13 cellular contexts compared by ENCODE assay signal in genomic region chr13:92640936-92641335, GRCh38.
DNase-seq lines count a peak whose midpoint lies in the region; ATAC-seq and TF ChIP-seq lines count a peak whose summit lies in the region.
"Had no signal": no experiment of that assay in that cellular context is flagged by ENCODE, and none has a peak within 500 bp of the region (broad histone marks: within the 10 kb centered on the region; RNA-seq: fewer than 3 reads in every experiment).

No MANE protein-coding gene starts in this region.

- H3K4me1 ChIP-seq in H9 (ENCODE audit: insufficient read depth, low read length): no peaks in the 10 kb centered on the region; the same call in 1 of the 2 replicates
- H3K4me1 ChIP-seq: A549, BLaER1, Caco-2 had no signal

- no peak overlapping the region for H2AK5ac ChIP-seq in H9 (ENCODE audit: insufficient read length, low read length)

- H4K20me1 ChIP-seq in H9 (ENCODE audit: control insufficient read depth, insufficient read depth, insufficient read length): no peaks in the 10 kb centered on the region
- H4K20me1 ChIP-seq: BLaER1 had no signal

- H3K9ac ChIP-seq in H9 (ENCODE audit: extremely low read depth, insufficient read length, low read length): no peak overlapping the region
- H3K9ac ChIP-seq: BLaER1 had no signal

- H2AFZ ChIP-seq in H9 (ENCODE audit: low read length): no peak overlapping the region

- no peaks in the 10 kb centered on the region for H3K36me3 Mint-ChIP-seq in H9 (ENCODE audit: insufficient read depth in 1 of 3, low read depth in 3 of 3)

- H2BK120ac ChIP-seq in H9 (ENCODE audit: low read depth, low read length, poor library complexity, severe bottlenecking): no peak overlapping the region

- no peak overlapping the region for H2BK20ac ChIP-seq in H9 (ENCODE audit: low read depth, low read length, poor library complexity, severe bottlenecking)

- H3K4me2 ChIP-seq in H9 (ENCODE audit: insufficient read depth, insufficient read length, low read length): no peak overlapping the region
- H3K4me2 ChIP-seq: A549, BLaER1 had no signal

- no peak overlapping the region for H4K8ac ChIP-seq in H9 (replicated peaks; ENCODE audit: insufficient read length, low read depth, low read length)

- H3K4me3 ChIP-seq in choroid plexus epithelial cell (ENCODE audit: low read depth, low read length): no peak overlapping the region
- H3K4me3 ChIP-seq: A549, BLaER1 had no signal

- no peak overlapping the region for H4K5ac ChIP-seq in H9 (ENCODE audit: insufficient read length, low read depth, low read length)

- H3K14ac ChIP-seq in H9 (ENCODE audit: insufficient read depth, low read length): no peak overlapping the region

- H3K23ac ChIP-seq in H9 (ENCODE audit: insufficient read length, low read depth, low read length): no peak overlapping the region

- no peaks in the 10 kb centered on the region for H3K79me1 ChIP-seq in H9 (ENCODE audit: insufficient read depth, low read depth, low read length, poor library complexity, severe bottlenecking)

- no CpG with 5 or more reads among the region's 5 CpGs for WGBS in H9 (ENCODE audit: extremely low coverage, insufficient read length, low lambda C conversion rate)

- H3K9me3 ChIP-seq in H9 (ENCODE audit: control insufficient read depth, low read depth, low read length): no peaks in the 10 kb centered on the region
- H3K9me3 ChIP-seq: A549, BLaER1, Caco-2 had no signal

- H3K4me3 Mint-ChIP-seq in H9: no peak overlapping the region
- H3K4me3 Mint-ChIP-seq: CD8-positive, alpha-beta memory T cell had no signal

- H2BK15ac ChIP-seq in H9 (ENCODE audit: low read depth, low read length): no peak overlapping the region

- no peak overlapping the region for H4K91ac ChIP-seq in H9 (ENCODE audit: insufficient read length, low read depth, low read length)

- H3K9me3 Mint-ChIP-seq in H9: peaks cover 0 to 3% of the 10 kb centered on the region in 2 experiments; a peak in 1 of 5 replicates

- ATAC-seq in HG02623 (IDR thresholded peaks at IDR 0.05; ENCODE audit: unreplicated experiment): no peak
- ATAC-seq: A549, HepG2 had no signal

- no peaks in the 10 kb centered on the region for H3K27me3 Mint-ChIP-seq in H9 (ENCODE audit: low read depth)
- H3K27me3 Mint-ChIP-seq: CD8-positive, alpha-beta memory T cell had no signal

- no peak overlapping the region for H3K4ac ChIP-seq in H9 (ENCODE audit: low read depth, low read length)

- H3K23me2 ChIP-seq in H9 (ENCODE audit: insufficient read length, low read depth, low read length, poor library complexity, severe bottlenecking): no peaks in the 10 kb centered on the region

- no peak overlapping the region for H3K18ac ChIP-seq in H9 (ENCODE audit: insufficient read length, low read depth, low read length)

- H3K79me2 ChIP-seq in H9 (ENCODE audit: insufficient read depth, low read length): no peaks in the 10 kb centered on the region

- H3K4me1 Mint-ChIP-seq in H9: no peaks in the 10 kb centered on the region
- H3K4me1 Mint-ChIP-seq: CD8-positive, alpha-beta memory T cell had no signal

- no peak overlapping the region for H2BK12ac ChIP-seq in H9 (ENCODE audit: insufficient read length, low read depth, low read length)

- no peak overlapping the region for H3K27ac ChIP-seq in H9 (ENCODE audit: insufficient read length, low read depth, low read length)
- H3K27ac ChIP-seq: A549, BLaER1 had no signal

- no peak overlapping the region for H3T11ph ChIP-seq in H9 (ENCODE audit: low read length)

- no peak for TF ChIP-seq CTCF in choroid plexus epithelial cell (conservative IDR thresholded peaks at IDR 0.05; ENCODE audit: low read depth, low read length)
- no peak for TF ChIP-seq CTCF in H9 (conservative IDR thresholded peaks at IDR 0.05)

- H2BK5ac ChIP-seq in H9 (ENCODE audit: insufficient read length, low read length): no peak overlapping the region

- H3K27me3 ChIP-seq in H9 (ENCODE audit: insufficient read depth, low read length): no peaks in the 10 kb centered on the region
- H3K27me3 ChIP-seq: BLaER1 had no signal

- no peak overlapping the region for H3K27ac Mint-ChIP-seq in H9
- H3K27ac Mint-ChIP-seq: CD8-positive, alpha-beta memory T cell had no signal

- H3K56ac ChIP-seq in H9 (ENCODE audit: insufficient read length, low read depth, low read length): no peak overlapping the region

- DNase-seq in NCI-H226 (peak; percentile 54), choroid plexus epithelial cell (ENCODE audit: low read depth) (peak; percentile 37), non-pigmented ciliary epithelial cell (ENCODE audit: low read depth) (peak; percentile 22), AG08395 (ENCODE audit: low spot score) (no peak), H9 (no peak)
- DNase-seq: Caco-2; CD8-positive, alpha-beta memory T cell; DND-41; GDM1 had no signal

Comparison
In these comparisons a context has a peak if more than half of its experiments do, and no peak if none do; other contexts are left out.
1. DNase-seq: peak in NCI-H226 (single experiment), choroid plexus epithelial cell (single experiment) and non-pigmented ciliary epithelial cell (single experiment); none in AG08395 (single experiment) and H9 (single experiment).